Comparison of ENCODE assay signal across 25 cellular contexts in genomic region chr6:72858204-72858603, GRCh38.
"Had no signal": no experiment of that assay in that cellular context is flagged by ENCODE, and none has a peak within 500 bp of the region (broad histone marks: within the 10 kb centered on the region; RNA-seq: fewer than 3 reads in every experiment).

No MANE protein-coding gene starts in this region.

- H3K4me1 ChIP-seq: neural progenitor cell, thyroid gland, uterus had no signal

- H3K9ac ChIP-seq: neural progenitor cell had no signal

- H3K4me2 ChIP-seq: neural progenitor cell, smooth muscle cell had no signal

- H3K9me3 ChIP-seq: ovary, psoas muscle, spleen, thoracic aorta, thyroid gland, transverse colon, upper lobe of right lung, uterus had no signal

- ATAC-seq: naive thymus-derived CD4-positive, alpha-beta T cell; natural killer cell; psoas muscle; right cardiac atrium; sciatic nerve; stimulated activated memory B cell treated with anti-CD40 and anti-IgM and Interleukin-4, amounts not matched to agents 10 μg/mL and 1 μg/mL and 100 μg/mL, for 72 hours; stimulated activated naive CD8-positive, alpha-beta T cell treated with anti-CD3 and anti-CD28 coated beads, Interleukin-15, amount 100 ng/mL, for 72 hours; stimulated activated naive CD8-positive, alpha-beta T cell treated with anti-CD3 and anti-CD28 coated beads, Interleukin-15, Interleukin-2, amounts not matched to agents 100 U/mL and 50 U/mL, for 24 hours; upper lobe of right lung had no signal

- DNase-seq: naive thymus-derived CD4-positive, alpha-beta T cell; natural killer cell; occipital lobe; ovary; psoas muscle; right cardiac atrium; spleen; stimulated activated CD4-positive, alpha-beta T cell treated with anti-CD3 and anti-CD28 coated beads, Interleukin-12 subunit alpha, Interleukin-12 subunit beta, amount 100 ng/mL, for 4 hours; stimulated activated CD4-positive, alpha-beta T cell treated with anti-CD3 and anti-CD28 coated beads, Interleukin-1b, Interleukin-23, amount 100 ng/mL, for 48 hours; stimulated activated CD4-positive, alpha-beta T cell treated with anti-CD3 and anti-CD28 coated beads, Interleukin-4, amount 100 ng/mL, for 1 hour; stimulated activated CD4-positive, alpha-beta T cell treated with anti-CD3 and anti-CD28 coated beads, Interleukin-4, amount 100 ng/mL, for 4 hours; stimulated activated CD8-positive, alpha-beta memory T cell treated with anti-CD3 and anti-CD28 coated beads, Interleukin-4, amount 100 ng/mL, for 48 hours; stimulated activated naive CD4-positive, alpha-beta T cell; stimulated activated naive CD8-positive, alpha-beta T cell treated with anti-CD3 and anti-CD28 coated beads, Interleukin-15, amount 100 ng/mL, for 72 hours; stimulated activated naive CD8-positive, alpha-beta T cell treated with anti-CD3 and anti-CD28 coated beads, Interleukin-15, Interleukin-2, amounts not matched to agents 100 U/mL and 50 U/mL, for 24 hours; thyroid gland; transverse colon; upper lobe of right lung; uterus had no signal

- H2AFZ ChIP-seq: neural progenitor cell had no signal

- H3K27ac ChIP-seq: neural progenitor cell, ovary, psoas muscle, skin epidermis, spleen, thyroid gland, transverse colon, upper lobe of right lung, uterus had no signal

- H3K4me3 ChIP-seq: neural progenitor cell, ovary, psoas muscle, skin epidermis, smooth muscle cell, spleen, thoracic aorta, thyroid gland, transverse colon, upper lobe of right lung, uterus had no signal

- H3K36me3 ChIP-seq: neural progenitor cell, ovary, spleen, thoracic aorta, thyroid gland, transverse colon, upper lobe of right lung, uterus had no signal

- H3K27me3 ChIP-seq: neural progenitor cell, ovary, spleen, thyroid gland, transverse colon, upper lobe of right lung, uterus had no signal
